In the genomic region with DNA sequence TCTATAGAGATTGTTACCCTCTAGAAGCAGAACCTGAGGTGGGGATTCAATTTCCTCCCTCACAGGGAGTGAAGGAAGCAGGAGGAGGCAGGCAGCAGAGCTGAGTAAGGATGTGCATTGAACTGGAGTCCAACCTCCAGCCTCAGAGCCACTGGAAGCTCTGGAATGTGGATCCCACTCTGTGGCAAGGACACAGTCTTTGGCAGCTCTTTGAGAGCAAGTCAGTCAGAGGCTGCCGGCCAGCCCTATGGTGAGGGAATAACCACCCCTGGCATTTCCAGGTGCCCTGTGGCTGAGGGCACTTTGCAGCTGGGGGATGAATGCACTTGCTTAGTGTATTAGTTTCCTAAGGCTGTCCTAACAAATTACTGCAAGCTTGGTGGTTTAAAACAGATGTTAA, we compare ENCODE assay signal across 1 cellular context.
TF ChIP-seq lines count a peak whose summit lies in the region.

No MANE protein-coding gene starts in this region.

TF ChIP-seq in GM23338, 12 proteins besides CTCF, POLR2A, EP300 and RAD21:
- TF ChIP-seq EZH2 (IDR thresholded peaks at IDR 0.05; ENCODE audit: low read depth, unreplicated experiment) = no peak
